In the genomic region with DNA sequence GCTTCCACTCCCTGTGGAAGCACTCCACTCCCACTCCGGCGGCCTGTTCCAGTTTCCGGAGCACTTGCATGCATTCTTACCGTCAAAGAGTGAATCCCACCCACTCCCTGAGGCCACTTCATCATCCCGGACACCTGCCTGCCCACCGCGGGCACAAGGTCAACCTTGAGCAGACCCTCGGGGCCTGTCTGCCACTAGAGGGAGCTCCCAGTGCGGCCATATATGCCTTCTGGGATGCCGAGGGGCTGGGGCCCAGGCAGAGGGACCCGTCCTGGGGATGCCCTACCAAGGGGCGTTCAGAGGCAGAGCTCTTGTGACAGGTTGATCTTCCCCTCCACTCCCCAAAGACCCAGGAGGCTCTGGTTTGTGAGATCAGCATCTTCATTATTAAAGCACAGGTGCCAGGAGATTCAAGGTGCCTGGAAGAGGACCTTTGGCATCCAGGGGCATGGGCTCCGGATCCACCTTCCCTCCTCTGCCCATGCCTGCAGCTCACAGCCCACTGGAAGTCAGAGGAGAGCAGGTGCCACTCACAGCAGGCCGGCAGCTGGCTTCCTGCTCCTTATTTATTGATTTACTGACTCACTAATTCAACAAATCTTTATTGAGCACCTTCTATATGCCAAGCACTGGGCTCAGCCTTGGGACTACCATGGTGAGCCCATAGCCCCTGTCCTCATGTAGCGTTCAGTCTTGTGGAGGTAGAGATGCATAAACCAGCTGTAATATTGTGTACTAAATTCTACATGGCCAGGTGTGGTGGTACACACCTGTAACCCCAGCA, we compare ENCODE assay signal across 8 cellular contexts.
A peak's percentile ranks its signal among the peaks of the same experiment; 100 is the strongest.
DNase-seq lines count a peak whose midpoint lies in the region; ATAC-seq and TF ChIP-seq lines count a peak whose summit lies in the region.

No MANE protein-coding gene starts in this region.

- no peaks in the 10 kb centered on the region for H3K9me3 Mint-ChIP-seq in stimulated activated memory B cell treated with anti-CD40 and anti-IgM and Interleukin-4, amounts not matched to agents 10 μg/mL and 1 μg/mL and 100 μg/mL, for 72 hours

- no peaks in the 10 kb centered on the region for H4K20me1 ChIP-seq in DOHH2 (ENCODE audit: control insufficient read depth, insufficient read depth, low read depth, low read length)

- DNase-seq in NCI-H1092 (lab: John Stamatoyannopoulos, UW) (peak; percentile 17), iPS-NIHi11 (ENCODE audit: low spot score) (peak; percentile 91), DMS153 (lab: John Stamatoyannopoulos, UW) (no peak), coronary artery (ENCODE audit: low spot score) (no peak), NCI-H226 (no peak)
- DNase-seq in activated T-cell treated with anti-CD3 and anti-CD28 coated beads, Interleukin-2, amount 50 U/mL, for 48 hours: peak; percentile 65 to 66

- no peak overlapping the region for H3K4me2 ChIP-seq in DOHH2 (ENCODE audit: low read length)

- H3K4me3 ChIP-seq in DOHH2 (ENCODE audit: low read length) (no peak overlapping the region), coronary artery (no peak overlapping the region)

- peaks cover 9% of the 10 kb centered on the region for H3K4me1 Mint-ChIP-seq in stimulated activated memory B cell treated with anti-CD40 and anti-IgM and Interleukin-4, amounts not matched to agents 10 μg/mL and 1 μg/mL and 100 μg/mL, for 72 hours

- H3K9me2 ChIP-seq in DOHH2 (replicated peaks; ENCODE audit: control insufficient read depth, low read length): no peaks in the 10 kb centered on the region

- no peak overlapping the region for H3K27ac Mint-ChIP-seq in stimulated activated memory B cell treated with anti-CD40 and anti-IgM and Interleukin-4, amounts not matched to agents 10 μg/mL and 1 μg/mL and 100 μg/mL, for 72 hours

- H3K79me2 ChIP-seq in DOHH2 (ENCODE audit: control insufficient read depth, low read length): no peaks in the 10 kb centered on the region

- H3K36me3 ChIP-seq in DOHH2 (ENCODE audit: control insufficient read depth, low read length): no peaks in the 10 kb centered on the region

- H3K4me1 ChIP-seq in DOHH2 (ENCODE audit: control insufficient read depth, low read length): no peaks in the 10 kb centered on the region

- no peaks in the 10 kb centered on the region for H3K27me3 ChIP-seq in DOHH2 (ENCODE audit: control insufficient read depth, low read length)

- ATAC-seq in stimulated activated memory B cell treated with anti-CD40 and anti-IgM and Interleukin-4, amounts not matched to agents 10 μg/mL and 1 μg/mL and 100 μg/mL, for 72 hours: peak; percentile 43

- H3K4me3 Mint-ChIP-seq in stimulated activated memory B cell treated with anti-CD40 and anti-IgM and Interleukin-4, amounts not matched to agents 10 μg/mL and 1 μg/mL and 100 μg/mL, for 72 hours: no peak overlapping the region

- no peak overlapping the region for H3K27ac ChIP-seq in DOHH2 (ENCODE audit: low read depth, low read length)
- no peak overlapping the region for H3K27ac ChIP-seq in coronary artery

- H3K27me3 Mint-ChIP-seq in stimulated activated memory B cell treated with anti-CD40 and anti-IgM and Interleukin-4, amounts not matched to agents 10 μg/mL and 1 μg/mL and 100 μg/mL, for 72 hours: peaks cover 38% of the 10 kb centered on the region

- H3K9me3 ChIP-seq in DOHH2 (ENCODE audit: control insufficient read depth, insufficient read depth, low read length): no peaks in the 10 kb centered on the region

- no peaks in the 10 kb centered on the region for H3F3A ChIP-seq in DOHH2 (ENCODE audit: control insufficient read depth, insufficient read depth)

- no peaks in the 10 kb centered on the region for H3K36me3 Mint-ChIP-seq in stimulated activated memory B cell treated with anti-CD40 and anti-IgM and Interleukin-4, amounts not matched to agents 10 μg/mL and 1 μg/mL and 100 μg/mL, for 72 hours

- TF ChIP-seq CTCF in DOHH2 (IDR thresholded peaks at IDR 0.05; ENCODE audit: low read depth, low read length, poor library complexity, severe bottlenecking): peak; percentile 94
- no peak for TF ChIP-seq CTCF in coronary artery (IDR thresholded peaks at IDR 0.05)

Comparison
In these comparisons a context has a peak if more than half of its experiments do, and no peak if none do; other contexts are left out.
1. DNase-seq: peak in NCI-H1092 (single experiment), activated T-cell treated with anti-CD3 and anti-CD28 coated beads, Interleukin-2, amount 50 U/mL, for 48 hours (2 of 2) and iPS-NIHi11 (single experiment); none in DMS153 (single experiment), coronary artery (single experiment) and NCI-H226 (single experiment).